29 cellular contexts compared by ENCODE assay signal in the genomic region with DNA sequence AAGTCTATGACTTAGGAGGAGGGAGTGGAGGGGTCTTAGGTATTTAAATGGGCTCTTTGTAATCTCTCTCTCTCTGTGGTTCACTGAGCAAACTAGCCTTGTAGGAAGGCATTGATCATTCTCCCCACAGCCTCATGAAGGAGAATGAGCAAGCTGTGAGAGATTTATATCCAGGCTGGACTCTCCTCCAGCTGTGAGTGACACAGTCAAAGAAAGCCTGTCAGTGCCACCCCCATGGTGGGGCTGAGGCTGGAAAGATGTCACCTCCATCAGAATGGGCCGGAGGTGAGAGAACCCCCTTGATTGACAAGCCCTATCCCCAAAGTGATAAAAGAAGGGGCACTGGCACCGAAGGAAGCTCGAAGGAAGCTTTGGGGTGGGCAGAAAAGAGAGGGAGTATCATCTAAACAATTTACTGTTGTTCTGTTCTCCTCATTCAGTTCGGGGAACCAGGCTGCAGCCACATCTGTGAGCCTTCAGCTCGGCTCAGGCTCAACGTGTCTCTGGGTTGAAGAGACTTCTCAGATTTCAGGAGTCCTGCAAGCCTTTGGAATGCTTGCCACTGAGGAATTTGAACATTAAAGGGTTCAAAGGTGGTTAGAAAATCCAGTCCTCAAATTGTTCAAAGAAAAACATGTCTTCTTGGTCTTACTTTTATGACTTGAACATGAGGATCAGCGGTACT.
DNase-seq lines count a peak whose midpoint lies in the region; ATAC-seq, FAIRE-seq and TF ChIP-seq lines count a peak whose summit lies in the region.
"Had no signal": no experiment of that assay in that cellular context is flagged by ENCODE, and none has a peak within 500 bp of the region (broad histone marks: within the 10 kb centered on the region; RNA-seq: fewer than 3 reads in every experiment).

No MANE protein-coding gene starts in this region.

- FAIRE-seq in H1 (lab: Jason Lieb, UNC) = no peak
- FAIRE-seq: bronchial epithelial cell, endothelial cell of umbilical vein had no signal

- TF ChIP-seq RAD21 in H1 (IDR thresholded peaks at IDR 0.05 in 1 of 2, conservative IDR thresholded peaks at IDR 0.05 in 1 of 2; ENCODE audit: low read depth in 2 of 2, low read length in 2 of 2) = no peak

- no peak overlapping the region for H4K91ac ChIP-seq in H1 (replicated peaks; ENCODE audit: insufficient read length, low read length)

- no peak overlapping the region for H2AK5ac ChIP-seq in H1 (ENCODE audit: low read depth, low read length)

- peaks cover 13% of the 10 kb centered on the region for H3F3A ChIP-seq in smooth muscle cell (ENCODE audit: low read depth)

- H2BK15ac ChIP-seq in H1 (ENCODE audit: low read length) = no peak overlapping the region

- no peak overlapping the region for H3K14ac ChIP-seq in H1 (ENCODE audit: insufficient read length)

- DNase-seq in H1 (ENCODE audit: low read depth in 1 of 2, low spot score in 2 of 2) (no peak), midbrain (lab: John Stamatoyannopoulos, UW) (peak; percentile 36), smooth muscle cell (lab: John Stamatoyannopoulos, UW; ENCODE audit: unreplicated experiment) (no peak), T-cell (no peak), hepatic stellate cell (ENCODE audit: low spot score) (no peak), tibial nerve (ENCODE audit: low spot score in 2 of 2) (no peak)
- no peak for DNase-seq in central memory CD4-positive, alpha-beta T cell
- DNase-seq: activated CD8-positive, alpha-beta memory T cell treated with anti-CD3 and anti-CD28 coated beads, Interleukin-2, amount 10 ng/mL, durations not matched to agents 7 days and 5 days; activated naive CD4-positive, alpha-beta T cell treated with anti-CD3 and anti-CD28 coated beads for 36 hours; activated T-cell treated with anti-CD3 and anti-CD28 coated beads, Interleukin-2, amount 50 U/mL, for 72 hours; COR-L47; DMS79; GF-D8; glutamatergic neuron; H7; left cardiac atrium; mammary epithelial cell; NCI-H2171 treated with DMSO at 0.1 percent for 48 hours; SHP77 treated with DMSO at 0.1 percent for 48 hours; stimulated activated CD4-positive, alpha-beta T cell treated with anti-CD3 and anti-CD28 coated beads, Interleukin-2, amount 100 ng/mL, for 24 hours; SW 1271 had no signal

- H3K36me3 ChIP-seq in H1 (ENCODE audit: control insufficient read depth in 2 of 4, insufficient read depth in 4 of 4, low read length in 3 of 4) (no peaks in the 10 kb centered on the region), smooth muscle cell (ENCODE audit: low read depth) (no peaks in the 10 kb centered on the region), tibial nerve (no peaks in the 10 kb centered on the region)
- H3K36me3 ChIP-seq: BLaER1 treated with 17β-estradiol and CSF1 and Interleukin-3, amounts not matched to agents 10 nM and 100 nM had no signal

- TF ChIP-seq EP300 in H1 (IDR thresholded peaks at IDR 0.05; ENCODE audit: borderline replicate concordance in 1 of 2, low read depth in 2 of 2, low read length in 2 of 2) (no peak), tibial nerve (IDR thresholded peaks at IDR 0.05) (no peak)

- TF ChIP-seq POLR2A in H1 (IDR thresholded peaks at IDR 0.05; ENCODE audit: control extremely low read depth in 1 of 2, low read depth in 2 of 2, low read length in 2 of 2) (no peak), tibial nerve (IDR thresholded peaks at IDR 0.05) (no peak)

- ATAC-seq in T-cell (replicated peaks in 1 of 4) = no peak
- ATAC-seq: activated CD8-positive, alpha-beta memory T cell treated with anti-CD3 and anti-CD28 coated beads, Interleukin-2, amount 10 ng/mL, durations not matched to agents 7 days and 5 days; activated T-cell treated with anti-CD3 and anti-CD28 coated beads, Interleukin-2, amount 50 U/mL, for 72 hours; left cardiac atrium; Panc1; WTC11 had no signal

- H3K27me3 ChIP-seq in H1 (replicated peaks in 1 of 4; ENCODE audit: control insufficient read depth in 3 of 4, extremely low read depth in 1 of 4, insufficient read depth in 3 of 4, low read length in 3 of 4) = no peaks in the 10 kb centered on the region
- no peaks in the 10 kb centered on the region for H3K27me3 ChIP-seq in smooth muscle cell (ENCODE audit: low read depth)
- H3K27me3 ChIP-seq in tibial nerve = no peaks in the 10 kb centered on the region
- H3K27me3 ChIP-seq: BLaER1 treated with 17β-estradiol and CSF1 and Interleukin-3, amounts not matched to agents 10 nM and 100 nM had no signal

- H3K4me1 ChIP-seq in H1 (replicated peaks in 1 of 4; ENCODE audit: control insufficient read depth in 3 of 4, insufficient read depth in 4 of 4, low read length in 3 of 4) = peaks cover 0 to 3% (median 0%) of the 10 kb centered on the region in 4 experiments; a peak in 3 of 7 replicates
- H3K4me1 ChIP-seq in smooth muscle cell (ENCODE audit: low read depth) = peaks cover 21% of the 10 kb centered on the region
- no peaks in the 10 kb centered on the region for H3K4me1 ChIP-seq in tibial nerve
- H3K4me1 ChIP-seq: BLaER1 treated with 17β-estradiol and CSF1 and Interleukin-3, amounts not matched to agents 10 nM and 100 nM had no signal

- CTCF ChIA-PET in H1 (lab: Charles Lee; ENCODE audit: partially characterized antibody) = interaction anchor here (1.1 kb wide), 1 partner anchor 18 kb away, joined by 3 read pairs; no protein-coding TSS in a partner anchor
- CTCF ChIA-PET in T-cell (lab: Charles Lee) = no interaction called here

- no peak overlapping the region for H2BK5ac ChIP-seq in H1 (ENCODE audit: low read depth, low read length)

- H4K20me1 ChIP-seq in H1 (replicated peaks in 1 of 2; ENCODE audit: control insufficient read depth in 1 of 2, insufficient read depth in 2 of 2, low read length in 2 of 2) = no peaks in the 10 kb centered on the region
- no peaks in the 10 kb centered on the region for H4K20me1 ChIP-seq in smooth muscle cell (ENCODE audit: low read depth)
- H4K20me1 ChIP-seq: BLaER1 treated with 17β-estradiol and CSF1 and Interleukin-3, amounts not matched to agents 10 nM and 100 nM had no signal

- no peak overlapping the region for H3K4ac ChIP-seq in H1 (replicated peaks; ENCODE audit: insufficient read length, low read depth, low read length)

- no peak overlapping the region for H3K4me2 ChIP-seq in H1 (ENCODE audit: insufficient read depth in 1 of 2, low read depth in 2 of 2, low read length in 2 of 2)
- H3K4me2 ChIP-seq in smooth muscle cell = peak overlapping the region; percentile 25
- H3K4me2 ChIP-seq: BLaER1 treated with 17β-estradiol and CSF1 and Interleukin-3, amounts not matched to agents 10 nM and 100 nM had no signal

- H3K18ac ChIP-seq in H1 (ENCODE audit: extremely low read depth, low read length) = no peak overlapping the region

- H3K79me2 ChIP-seq in H1 (ENCODE audit: control insufficient read depth in 1 of 2, insufficient read depth in 2 of 2, low read length in 2 of 2) (no peaks in the 10 kb centered on the region), smooth muscle cell (ENCODE audit: low read depth) (no peaks in the 10 kb centered on the region)

- H3K9me3 ChIP-seq in H1 (ENCODE audit: insufficient read depth in 2 of 2, low read depth in 1 of 2, low read length in 1 of 2) (no peaks in the 10 kb centered on the region), smooth muscle cell (replicated peaks; ENCODE audit: low read depth) (no peaks in the 10 kb centered on the region), tibial nerve (no peaks in the 10 kb centered on the region)
- H3K9me3 ChIP-seq: BLaER1 treated with 17β-estradiol and CSF1 and Interleukin-3, amounts not matched to agents 10 nM and 100 nM had no signal

- no peak overlapping the region for H2BK20ac ChIP-seq in H1 (ENCODE audit: low read length)

- H3K23ac ChIP-seq in H1 (ENCODE audit: insufficient read length) = no peak overlapping the region

- no peak overlapping the region for H2BK120ac ChIP-seq in H1 (replicated peaks; ENCODE audit: low read depth, low read length)

- peaks cover 0 to 33% (median 6%) of the 10 kb centered on the region in 3 donors for H3K9me3 Mint-ChIP-seq in T-cell
- H3K9me3 Mint-ChIP-seq: dendritic cell treated with granulocyte-macrophage colony-stimulating factor and Interleukin-4, amounts not matched to agents 40 ng/mL and 50 ng/mL, for 4 days; WTC11 had no signal

- no peaks in the 10 kb centered on the region for H3K4me1 Mint-ChIP-seq in T-cell
- H3K4me1 Mint-ChIP-seq: activated CD8-positive, alpha-beta memory T cell treated with anti-CD3 and anti-CD28 coated beads, Interleukin-2, amount 10 ng/mL, durations not matched to agents 7 days and 5 days; IgD-negative memory B cell had no signal

- no peak overlapping the region for H4K5ac ChIP-seq in H1 (ENCODE audit: insufficient read length, low read depth, low read length)

- H3K36me3 Mint-ChIP-seq in T-cell = no peaks in the 10 kb centered on the region
- H3K36me3 Mint-ChIP-seq: activated CD8-positive, alpha-beta memory T cell treated with anti-CD3 and anti-CD28 coated beads, Interleukin-2, amount 10 ng/mL, durations not matched to agents 7 days and 5 days; IgD-negative memory B cell; WTC11 had no signal

- no peak overlapping the region for H3K9ac ChIP-seq in H1 (replicated peaks in 1 of 4; ENCODE audit: extremely low read depth in 1 of 4, low read depth in 3 of 4, low read length in 3 of 4)
- H3K9ac ChIP-seq in smooth muscle cell (ENCODE audit: low read depth) = no peak overlapping the region
- H3K9ac ChIP-seq: BLaER1 treated with 17β-estradiol and CSF1 and Interleukin-3, amounts not matched to agents 10 nM and 100 nM had no signal

- no peaks in the 10 kb centered on the region for H3K27me3 Mint-ChIP-seq in T-cell
- H3K27me3 Mint-ChIP-seq: activated CD8-positive, alpha-beta memory T cell treated with anti-CD3 and anti-CD28 coated beads, Interleukin-2, amount 10 ng/mL, durations not matched to agents 7 days and 5 days; dendritic cell treated with granulocyte-macrophage colony-stimulating factor and Interleukin-4, amounts not matched to agents 40 ng/mL and 50 ng/mL, for 4 days; IgD-negative memory B cell had no signal

- no peak overlapping the region for H3K4me3 Mint-ChIP-seq in T-cell
- H3K4me3 Mint-ChIP-seq: activated CD8-positive, alpha-beta memory T cell treated with anti-CD3 and anti-CD28 coated beads, Interleukin-2, amount 10 ng/mL, durations not matched to agents 7 days and 5 days; activated naive CD4-positive, alpha-beta T cell treated with anti-CD3 and anti-CD28 coated beads for 36 hours; activated T-cell treated with anti-CD3 and anti-CD28 coated beads, Interleukin-2, amount 50 U/mL, for 72 hours; dendritic cell treated with granulocyte-macrophage colony-stimulating factor and Interleukin-4, amounts not matched to agents 40 ng/mL and 50 ng/mL, for 4 days; IgD-negative memory B cell; WTC11 had no signal

- H3K27ac Mint-ChIP-seq in T-cell = no peak overlapping the region
- H3K27ac Mint-ChIP-seq: activated CD8-positive, alpha-beta memory T cell treated with anti-CD3 and anti-CD28 coated beads, Interleukin-2, amount 10 ng/mL, durations not matched to agents 7 days and 5 days; activated naive CD4-positive, alpha-beta T cell treated with anti-CD3 and anti-CD28 coated beads for 36 hours; activated T-cell treated with anti-CD3 and anti-CD28 coated beads, Interleukin-2, amount 50 U/mL, for 72 hours; dendritic cell treated with granulocyte-macrophage colony-stimulating factor and Interleukin-4, amounts not matched to agents 40 ng/mL and 50 ng/mL, for 4 days; IgD-negative memory B cell; WTC11 had no signal

- H4K8ac ChIP-seq in H1 (ENCODE audit: extremely low read depth, insufficient read depth, low read length) = no peak overlapping the region

- H3K23me2 ChIP-seq in H1 (ENCODE audit: low read depth, low read length) = no peaks in the 10 kb centered on the region

- H2BK12ac ChIP-seq in H1 (ENCODE audit: low read depth, low read length) = no peak overlapping the region

- H2AFZ ChIP-seq in H1 (ENCODE audit: low read length) (peak overlapping the region; percentile 31; the same call in 1 of the 2 replicates), smooth muscle cell (ENCODE audit: low read depth) (peak overlapping the region; percentile 62)

- TF ChIP-seq CTCF in H1 (IDR thresholded peaks at IDR 0.05; ENCODE audit: control extremely low read depth in 1 of 3, insufficient read depth in 1 of 3, low read depth in 1 of 3, low read length in 3 of 3) = no peak
- TF ChIP-seq CTCF in smooth muscle cell (IDR thresholded peaks at IDR 0.05; ENCODE audit: borderline replicate concordance, insufficient read depth, poor library complexity, severe bottlenecking) = no peak
- no peak for TF ChIP-seq CTCF in tibial nerve (IDR thresholded peaks at IDR 0.05)

- H3K27ac ChIP-seq in angular gyrus (ENCODE audit: low read depth, low read length) (peak overlapping the region; percentile 67), H1 (ENCODE audit: low read depth, low read length) (no peak overlapping the region), smooth muscle cell (ENCODE audit: low read depth) (no peak overlapping the region), tibial nerve (no peak overlapping the region)
- H3K27ac ChIP-seq: BLaER1 treated with 17β-estradiol and CSF1 and Interleukin-3, amounts not matched to agents 10 nM and 100 nM had no signal

- no peaks in the 10 kb centered on the region for H3K79me1 ChIP-seq in H1 (ENCODE audit: low read depth, low read length)

- no peak overlapping the region for H3K4me3 ChIP-seq in H1 (ENCODE audit: extremely low read depth in 1 of 4, insufficient read depth in 2 of 4, low read depth in 3 of 4, low read length in 4 of 4)
- no peak overlapping the region for H3K4me3 ChIP-seq in smooth muscle cell
- no peak overlapping the region for H3K4me3 ChIP-seq in tibial nerve
- H3K4me3 ChIP-seq: BLaER1 treated with 17β-estradiol and CSF1 and Interleukin-3, amounts not matched to agents 10 nM and 100 nM had no signal

- no peak overlapping the region for H3K56ac ChIP-seq in H1 (replicated peaks; ENCODE audit: insufficient read length, low read depth, low read length)

- POLR2A ChIA-PET in H1 (lab: Charles Lee; ENCODE audit: partially characterized antibody) (no interaction called here), T-cell (lab: Charles Lee) (no interaction called here)

- WGBS in H1 (ENCODE audit: extremely low coverage in 1 of 2, insufficient coverage in 1 of 2, insufficient read length in 1 of 2, insufficient replicate concordance in 2 of 2, low coverage in 1 of 2, low lambda C conversion rate in 2 of 2, missing lambda C conversion rate in 1 of 2), 2 experiments = 89% methylated on average over 7 of the region's 7 CpGs; no CpG with 5 or more reads in 1 of the 2 experiments
- 45% methylated on average over 7 of the region's 7 CpGs for WGBS in smooth muscle cell (ENCODE audit: low lambda C conversion rate)
- 31 to 34% methylated on average over 7 of the region's 7 CpGs for WGBS in tibial nerve, 2 donors
